14 cellular contexts compared by ENCODE assay signal in genomic region chr2:134244091-134244490, GRCh38. TPM values are rescaled to one million over a fixed set of nuclear protein-coding genes. Genes with fewer than 3 reads are reported as not detected.
DNase-seq lines count a peak whose midpoint lies in the region; ATAC-seq and TF ChIP-seq lines count a peak whose summit lies in the region.
"Had no signal": no experiment of that assay in that cellular context is flagged by ENCODE, and none has a peak within 500 bp of the region (broad histone marks: within the 10 kb centered on the region; RNA-seq: fewer than 3 reads in every experiment).

No MANE protein-coding gene starts in this region.

- H3K4me3 ChIP-seq in fibroblast of the aortic adventitia (ENCODE audit: low read depth, low read length): no peak overlapping the region
- H3K4me3 ChIP-seq: Peyer's patch, transverse colon had no signal

- TF ChIP-seq CTCF in fibroblast of the aortic adventitia (IDR thresholded peaks at IDR 0.05; ENCODE audit: insufficient read depth, low read length): no peak

- DNase-seq in DMS 273 (lab: John Stamatoyannopoulos, UW; ENCODE audit: unreplicated experiment): peak; percentile 19
- DNase-seq in DMS 273 treated with DMSO at 0.1 percent for 48 hours (lab: John Stamatoyannopoulos, UW): no peak
- peak; percentile 14 for DNase-seq in GM03348 (ENCODE audit: low spot score)
- peak; percentile 51 for DNase-seq in RPMI7951 (ENCODE audit: low read depth)
- DNase-seq in fibroblast of the aortic adventitia (ENCODE audit: low read depth): peak; percentile 48
- no peak for DNase-seq in pons (ENCODE audit: low spot score)
- DNase-seq: brain microvascular endothelial cell, NCI-H1436, NCI-H526, Peyer's patch, small intestine, transverse colon had no signal

- no peak for ATAC-seq in GM18511 (IDR thresholded peaks at IDR 0.05; ENCODE audit: unreplicated experiment)
- no peak for ATAC-seq in HG03108 (IDR thresholded peaks at IDR 0.05; ENCODE audit: unreplicated experiment)

RNA-seq across cellular contexts. Expression of gene MGAT5, which starts 9.8 kb away (rescaled TPM):
- total RNA-seq in RPMI7951 (2014; rRNA removed; shearing (Covaris generic)): 23.9 and 31.0 TPM in 2 replicates
- total RNA-seq in fibroblast of the aortic adventitia (ENCODE audit: low replicate concordance): 15.8 and 46.5 TPM in 2 replicates

Comparison
In these comparisons a context has a peak if more than half of its experiments do, and no peak if none do; other contexts are left out.
1. DNase-seq: peak in DMS 273 (single experiment), GM03348 (single experiment), RPMI7951 (single experiment) and fibroblast of the aortic adventitia (single experiment); none in DMS 273 treated with DMSO at 0.1 percent for 48 hours (single experiment) and pons (single experiment).